1 cellular context compared by ENCODE assay signal in genomic region chr16:4344659-4345438, GRCh38.
A peak's percentile ranks its signal among the peaks of the same experiment; 100 is the strongest.
TF ChIP-seq lines count a peak whose summit lies in the region.

No MANE protein-coding gene starts in this region.

TF ChIP-seq in HepG2, 621 proteins besides CTCF, POLR2A, EP300 and RAD21 (continued from another document and continues in another):
- TF ChIP-seq RXRB (CRISPR knock-in tag; IDR thresholded peaks at IDR 0.05; ENCODE audit: borderline replicate concordance) = no peak
- no peak for TF ChIP-seq SETDB1 (CRISPR knock-in tag; IDR thresholded peaks at IDR 0.05; ENCODE audit: borderline replicate concordance)
- TF ChIP-seq, protein P1, sequence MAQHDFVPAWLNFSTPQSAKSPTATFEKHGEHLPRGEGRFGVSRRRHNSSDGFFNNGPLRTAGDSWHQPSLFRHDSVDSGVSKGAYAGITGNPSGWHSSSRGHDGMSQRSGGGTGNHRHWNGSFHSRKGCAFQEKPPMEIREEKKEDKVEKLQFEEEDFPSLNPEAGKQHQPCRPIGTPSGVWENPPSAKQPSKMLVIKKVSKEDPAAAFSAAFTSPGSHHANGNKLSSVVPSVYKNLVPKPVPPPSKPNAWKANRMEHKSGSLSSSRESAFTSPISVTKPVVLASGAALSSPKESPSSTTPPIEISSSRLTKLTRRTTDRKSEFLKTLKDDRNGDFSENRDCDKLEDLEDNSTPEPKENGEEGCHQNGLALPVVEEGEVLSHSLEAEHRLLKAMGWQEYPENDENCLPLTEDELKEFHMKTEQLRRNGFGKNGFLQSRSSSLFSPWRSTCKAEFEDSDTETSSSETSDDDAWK (CRISPR knock-in tag; IDR thresholded peaks at IDR 0.05) = no peak
- TF ChIP-seq ZNF687 (CRISPR knock-in tag; IDR thresholded peaks at IDR 0.05) = no peak
- no peak for TF ChIP-seq KMT2A (CRISPR knock-in tag; IDR thresholded peaks at IDR 0.05)
- TF ChIP-seq ZNF720 (CRISPR knock-in tag; IDR thresholded peaks at IDR 0.05) = no peak
- no peak for TF ChIP-seq JUN (CRISPR knock-in tag; IDR thresholded peaks at IDR 0.05)
- TF ChIP-seq ZBTB38 (CRISPR knock-in tag; IDR thresholded peaks at IDR 0.05) = no peak
- TF ChIP-seq, protein P2, sequence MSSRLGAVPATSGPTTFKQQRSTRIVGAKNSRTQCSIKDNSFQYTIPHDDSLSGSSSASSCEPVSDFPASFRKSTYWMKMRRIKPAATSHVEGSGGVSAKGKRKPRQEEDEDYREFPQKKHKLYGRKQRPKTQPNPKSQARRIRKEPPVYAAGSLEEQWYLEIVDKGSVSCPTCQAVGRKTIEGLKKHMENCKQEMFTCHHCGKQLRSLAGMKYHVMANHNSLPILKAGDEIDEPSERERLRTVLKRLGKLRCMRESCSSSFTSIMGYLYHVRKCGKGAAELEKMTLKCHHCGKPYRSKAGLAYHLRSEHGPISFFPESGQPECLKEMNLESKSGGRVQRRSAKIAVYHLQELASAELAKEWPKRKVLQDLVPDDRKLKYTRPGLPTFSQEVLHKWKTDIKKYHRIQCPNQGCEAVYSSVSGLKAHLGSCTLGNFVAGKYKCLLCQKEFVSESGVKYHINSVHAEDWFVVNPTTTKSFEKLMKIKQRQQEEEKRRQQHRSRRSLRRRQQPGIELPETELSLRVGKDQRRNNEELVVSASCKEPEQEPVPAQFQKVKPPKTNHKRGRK (CRISPR knock-in tag; IDR thresholded peaks at IDR 0.05) = no peak
- no peak for TF ChIP-seq KAT8 (CRISPR knock-in tag; IDR thresholded peaks at IDR 0.05)
- no peak for TF ChIP-seq ATM (IDR thresholded peaks at IDR 0.05; ENCODE audit: borderline replicate concordance)
- no peak for TF ChIP-seq FOSL1 (CRISPR knock-in tag; IDR thresholded peaks at IDR 0.05; ENCODE audit: borderline replicate concordance)
- TF ChIP-seq GATAD2A (CRISPR knock-in tag; IDR thresholded peaks at IDR 0.05) = 0 out of 2 replicates have a peak, but pooled peaks have one; percentile 30
- TF ChIP-seq, protein P3, sequence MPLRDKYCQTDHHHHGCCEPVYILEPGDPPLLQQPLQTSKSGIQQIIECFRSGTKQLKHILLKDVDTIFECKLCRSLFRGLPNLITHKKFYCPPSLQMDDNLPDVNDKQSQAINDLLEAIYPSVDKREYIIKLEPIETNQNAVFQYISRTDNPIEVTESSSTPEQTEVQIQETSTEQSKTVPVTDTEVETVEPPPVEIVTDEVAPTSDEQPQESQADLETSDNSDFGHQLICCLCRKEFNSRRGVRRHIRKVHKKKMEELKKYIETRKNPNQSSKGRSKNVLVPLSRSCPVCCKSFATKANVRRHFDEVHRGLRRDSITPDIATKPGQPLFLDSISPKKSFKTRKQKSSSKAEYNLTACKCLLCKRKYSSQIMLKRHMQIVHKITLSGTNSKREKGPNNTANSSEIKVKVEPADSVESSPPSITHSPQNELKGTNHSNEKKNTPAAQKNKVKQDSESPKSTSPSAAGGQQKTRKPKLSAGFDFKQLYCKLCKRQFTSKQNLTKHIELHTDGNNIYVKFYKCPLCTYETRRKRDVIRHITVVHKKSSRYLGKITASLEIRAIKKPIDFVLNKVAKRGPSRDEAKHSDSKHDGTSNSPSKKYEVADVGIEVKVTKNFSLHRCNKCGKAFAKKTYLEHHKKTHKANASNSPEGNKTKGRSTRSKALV (CRISPR knock-in tag; IDR thresholded peaks at IDR 0.05) = no peak
- TF ChIP-seq ZKSCAN8 (CRISPR knock-in tag; IDR thresholded peaks at IDR 0.05; ENCODE audit: borderline replicate concordance) = no peak
- no peak for TF ChIP-seq AGO2 (optimal IDR thresholded peaks at IDR 0.05; ENCODE audit: low read depth, low read length)
- TF ChIP-seq ZNF20 (CRISPR knock-in tag; IDR thresholded peaks at IDR 0.05) = no peak
- TF ChIP-seq FOSL2 (CRISPR knock-in tag; IDR thresholded peaks at IDR 0.05) = peak; percentile 28
- TF ChIP-seq ZNF660 (CRISPR knock-in tag; IDR thresholded peaks at IDR 0.05; ENCODE audit: borderline replicate concordance, low read depth) = no peak
- TF ChIP-seq BHLHE40 (IDR thresholded peaks at IDR 0.05; ENCODE audit: low read length) = peak; percentile 75
- TF ChIP-seq SOX13 (IDR thresholded peaks at IDR 0.05) = 0 out of 2 replicates have a peak, but pooled peaks have one; percentile 48
- peak in 1 of 2 experiments; percentile 67; a peak in 2 of 4 replicates for TF ChIP-seq SOX13 (CRISPR knock-in tag; conservative IDR thresholded peaks at IDR 0.05 in 1 of 2, IDR thresholded peaks at IDR 0.05 in 1 of 2)
- no peak for TF ChIP-seq RNF2 (conservative IDR thresholded peaks at IDR 0.05; ENCODE audit: low read depth)
- TF ChIP-seq, protein P4, sequence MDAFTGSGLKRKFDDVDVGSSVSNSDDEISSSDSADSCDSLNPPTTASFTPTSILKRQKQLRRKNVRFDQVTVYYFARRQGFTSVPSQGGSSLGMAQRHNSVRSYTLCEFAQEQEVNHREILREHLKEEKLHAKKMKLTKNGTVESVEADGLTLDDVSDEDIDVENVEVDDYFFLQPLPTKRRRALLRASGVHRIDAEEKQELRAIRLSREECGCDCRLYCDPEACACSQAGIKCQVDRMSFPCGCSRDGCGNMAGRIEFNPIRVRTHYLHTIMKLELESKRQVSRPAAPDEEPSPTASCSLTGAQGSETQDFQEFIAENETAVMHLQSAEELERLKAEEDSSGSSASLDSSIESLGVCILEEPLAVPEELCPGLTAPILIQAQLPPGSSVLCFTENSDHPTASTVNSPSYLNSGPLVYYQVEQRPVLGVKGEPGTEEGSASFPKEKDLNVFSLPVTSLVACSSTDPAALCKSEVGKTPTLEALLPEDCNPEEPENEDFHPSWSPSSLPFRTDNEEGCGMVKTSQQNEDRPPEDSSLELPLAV (CRISPR knock-in tag; conservative IDR thresholded peaks at IDR 0.05; ENCODE audit: low read depth) = no peak
- no peak for TF ChIP-seq TOE1 (CRISPR knock-in tag; IDR thresholded peaks at IDR 0.05)
- TF ChIP-seq SOX5 (CRISPR knock-in tag; IDR thresholded peaks at IDR 0.05; ENCODE audit: borderline replicate concordance) = peak; percentile 72; the same call in 1 of the 2 replicates
- TF ChIP-seq GZF1 (CRISPR knock-in tag; IDR thresholded peaks at IDR 0.05) = no peak
- no peak for TF ChIP-seq FOXC1 (CRISPR knock-in tag; IDR thresholded peaks at IDR 0.05; ENCODE audit: borderline replicate concordance)
- TF ChIP-seq ZSCAN9 (CRISPR knock-in tag; IDR thresholded peaks at IDR 0.05; ENCODE audit: borderline replicate concordance) = no peak
- no peak for TF ChIP-seq KDM4B (CRISPR knock-in tag; IDR thresholded peaks at IDR 0.05)
- TF ChIP-seq ZNF30 (CRISPR knock-in tag; IDR thresholded peaks at IDR 0.05) = no peak
- TF ChIP-seq ZNF737 (CRISPR knock-in tag; IDR thresholded peaks at IDR 0.05; ENCODE audit: borderline replicate concordance) = no peak
- TF ChIP-seq, protein P5, sequence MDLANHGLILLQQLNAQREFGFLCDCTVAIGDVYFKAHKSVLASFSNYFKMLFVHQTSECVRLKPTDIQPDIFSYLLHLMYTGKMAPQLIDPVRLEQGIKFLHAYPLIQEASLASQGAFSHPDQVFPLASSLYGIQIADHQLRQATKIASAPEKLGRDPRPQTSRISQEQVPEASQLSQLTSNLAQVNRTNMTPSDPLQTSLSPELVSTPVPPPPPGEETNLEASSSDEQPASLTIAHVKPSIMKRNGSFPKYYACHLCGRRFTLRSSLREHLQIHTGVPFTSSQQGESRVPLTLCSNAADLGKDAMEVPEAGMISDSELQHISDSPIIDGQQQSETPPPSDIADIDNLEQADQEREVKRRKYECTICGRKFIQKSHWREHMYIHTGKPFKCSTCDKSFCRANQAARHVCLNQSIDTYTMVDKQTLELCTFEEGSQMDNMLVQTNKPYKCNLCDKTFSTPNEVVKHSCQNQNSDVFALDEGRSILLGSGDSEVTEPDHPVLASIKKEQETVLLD (CRISPR knock-in tag; IDR thresholded peaks at IDR 0.05; ENCODE audit: low read depth) = no peak
- TF ChIP-seq ZBTB49 (CRISPR knock-in tag; IDR thresholded peaks at IDR 0.05; ENCODE audit: borderline replicate concordance) = no peak
- no peak for TF ChIP-seq AKNA (CRISPR knock-in tag; IDR thresholded peaks at IDR 0.05; ENCODE audit: borderline replicate concordance)
- no peak for TF ChIP-seq ZNF615 (CRISPR knock-in tag; IDR thresholded peaks at IDR 0.05; ENCODE audit: borderline replicate concordance)
- no peak for TF ChIP-seq ZNF143 (CRISPR knock-in tag; IDR thresholded peaks at IDR 0.05)
- no peak for TF ChIP-seq ZBTB7B (CRISPR knock-in tag; IDR thresholded peaks at IDR 0.05)
- TF ChIP-seq MIXL1 (CRISPR knock-in tag; IDR thresholded peaks at IDR 0.05) = no peak
- TF ChIP-seq ZNF3 (CRISPR knock-in tag; IDR thresholded peaks at IDR 0.05) = no peak
- no peak for TF ChIP-seq STAT5B (CRISPR knock-in tag; IDR thresholded peaks at IDR 0.05)
- TF ChIP-seq PAX8 (CRISPR knock-in tag; IDR thresholded peaks at IDR 0.05; ENCODE audit: borderline replicate concordance) = no peak
- no peak for TF ChIP-seq NFE2 (CRISPR knock-in tag; IDR thresholded peaks at IDR 0.05)
- TF ChIP-seq ZGPAT (CRISPR knock-in tag; IDR thresholded peaks at IDR 0.05) = no peak
